ENCODE assay signal across 9 cellular contexts in genomic region chr15:65612616-65612946, GRCh38. TPM values are rescaled to one million over a fixed set of nuclear protein-coding genes. Genes with fewer than 3 reads are reported as not detected.
A peak's percentile ranks its signal among the peaks of the same experiment; 100 is the strongest.
DNase-seq lines count a peak whose midpoint lies in the region; ATAC-seq, FAIRE-seq and TF ChIP-seq lines count a peak whose summit lies in the region.
"Had no signal": no experiment of that assay in that cellular context is flagged by ENCODE, and none has a peak within 500 bp of the region (broad histone marks: within the 10 kb centered on the region; RNA-seq: fewer than 3 reads in every experiment).

No MANE protein-coding gene starts in this region.

- H3K27me3 ChIP-seq in HepG2 (ENCODE audit: control insufficient read depth in 1 of 2, insufficient read depth in 2 of 2, low read length in 2 of 2) (no peaks in the 10 kb centered on the region; a peak in 1 of 5 replicates), right lobe of liver (no peaks in the 10 kb centered on the region), mesenchymal stem cell (ENCODE audit: control insufficient read depth in 1 of 2, insufficient read depth in 1 of 2, low read length in 2 of 2) (no peaks in the 10 kb centered on the region)

- H3K4me2 ChIP-seq in HepG2 (ENCODE audit: low read depth, low read length) (peak overlapping the region; percentile 100), mesenchymal stem cell (ENCODE audit: low read length, poor library complexity, severe bottlenecking) (no peak overlapping the region)

- BruUV-seq in HepG2 (replicated peaks; lab: Mats Ljungman, UMichigan) = no TSS peak

- no peak overlapping the region for H2BK5ac ChIP-seq in mesenchymal stem cell (ENCODE audit: low read depth, low read length, poor library complexity, severe bottlenecking)

- H3K36me3 ChIP-seq in HepG2 (replicated peaks in 1 of 2; ENCODE audit: control insufficient read depth in 1 of 2, insufficient read depth in 2 of 2, low read length in 2 of 2) (no peaks in the 10 kb centered on the region), right lobe of liver (no peaks in the 10 kb centered on the region), mesenchymal stem cell (ENCODE audit: control insufficient read depth in 1 of 2, insufficient read depth in 2 of 2, low read depth in 1 of 2, low read length in 2 of 2) (peaks cover 0 to 4% of the 10 kb centered on the region in 2 experiments)

- peak overlapping the region; percentile 99 for H3K27ac ChIP-seq in HepG2 (ENCODE audit: extremely low read length, insufficient read depth, low read length)
- peak overlapping the region in 1 of 3 donors; percentile 94 for H3K27ac ChIP-seq in right lobe of liver
- no peak overlapping the region for H3K27ac ChIP-seq in mesenchymal stem cell (ENCODE audit: low read length, poor library complexity, severe bottlenecking)

- POLR2A ChIA-PET in HepG2 (lab: Yijun Ruan, JAX) = interaction anchor here (0.6 to 2.6 kb wide), 5 partner anchors 32 to 308 kb away, joined by 3 to 30 read pairs (median 6); partner anchors contain the start of genes HACD3, RAB11A and RNU5B-1

- H3K23ac ChIP-seq in mesenchymal stem cell (ENCODE audit: low read length in 2 of 2) = no peak overlapping the region

- ATAC-seq in HepG2 (peak; percentile 8), right lobe of liver (no peak), HG02763 (IDR thresholded peaks at IDR 0.05; ENCODE audit: unreplicated experiment) (no peak), GM21825 (IDR thresholded peaks at IDR 0.05; ENCODE audit: unreplicated experiment) (no peak)

- H3K4ac ChIP-seq in mesenchymal stem cell (ENCODE audit: low read depth in 1 of 2, low read length in 2 of 2) = no peak overlapping the region

- H3K14ac ChIP-seq in mesenchymal stem cell (ENCODE audit: low read length in 2 of 2) = no peak overlapping the region

- peak overlapping the region; percentile 56 for H4K91ac ChIP-seq in mesenchymal stem cell (ENCODE audit: low read length)

- no peak overlapping the region for H2BK120ac ChIP-seq in mesenchymal stem cell (ENCODE audit: low read depth, low read length)

- peaks cover 12% of the 10 kb centered on the region for H3K79me1 ChIP-seq in mesenchymal stem cell (replicated peaks; ENCODE audit: low read length, poor library complexity, severe bottlenecking)

- H3K9ac ChIP-seq in HepG2 (ENCODE audit: insufficient read depth, low read depth, low read length) (peak overlapping the region; percentile 96), mesenchymal stem cell (ENCODE audit: low read length) (peak overlapping the region; percentile 95)

- CTCF ChIA-PET in HepG2 (lab: Yijun Ruan, JAX; ENCODE audit: low intra/inter-chr PET ratio, low total read pairs) = no interaction called here

- peak overlapping the region; percentile 15 to 63 for H2BK12ac ChIP-seq in mesenchymal stem cell (ENCODE audit: low read length in 2 of 2)

- no peaks in the 10 kb centered on the region for H3K9me3 ChIP-seq in HepG2 (ENCODE audit: low read length)
- H3K9me3 ChIP-seq in right lobe of liver = no peaks in the 10 kb centered on the region
- H3K9me3 ChIP-seq in mesenchymal stem cell (ENCODE audit: control insufficient read depth, low read length) = no peaks in the 10 kb centered on the region

- peak overlapping the region; percentile 90 for H4K8ac ChIP-seq in mesenchymal stem cell (ENCODE audit: low read length)

- FAIRE-seq in HepG2 (lab: Jason Lieb, UNC) = no peak

- H4K20me1 ChIP-seq in HepG2 (ENCODE audit: insufficient read depth, low read length) = no peaks in the 10 kb centered on the region

- H2AFZ ChIP-seq in HepG2 (ENCODE audit: low read length) = no peak overlapping the region
- H2AFZ ChIP-seq in mesenchymal stem cell (ENCODE audit: low read depth, low read length) = no peak overlapping the region

- DNase-seq in HepG2 (ENCODE audit: low spot score) = no peak
- DNase-seq in right lobe of liver = no peak
- DNase-seq in amniotic epithelial cell (ENCODE audit: low read depth) = peak; percentile 9
- peak; percentile 8 for DNase-seq in mesenchymal stem cell
- no peak for DNase-seq in AG08395 (ENCODE audit: low spot score)
- no peak for DNase-seq in islet precursor cell
- DNase-seq: NCI-H524 treated with DMSO at 0.1 percent for 48 hours had no signal

- no peak for TF ChIP-seq EP300 in HepG2 (IDR thresholded peaks at IDR 0.05; ENCODE audit: low read depth in 2 of 2, low read length in 2 of 2)
- no peak for TF ChIP-seq EP300 in HepG2 (CRISPR knock-in tag; IDR thresholded peaks at IDR 0.05; ENCODE audit: borderline replicate concordance)

- no peak overlapping the region for H2AK5ac ChIP-seq in mesenchymal stem cell (ENCODE audit: low read length, severe bottlenecking)

- TF ChIP-seq RAD21 in HepG2 (CRISPR knock-in tag; IDR thresholded peaks at IDR 0.05) = no peak

- H3K79me2 ChIP-seq in HepG2 (ENCODE audit: insufficient read depth, low read length) = peaks cover 35% of the 10 kb centered on the region

- WGBS in HepG2 (ENCODE audit: low lambda C conversion rate) = 5% methylated on average over 2 of the region's 2 CpGs
- 31% methylated on average over 2 of the region's 2 CpGs for WGBS in right lobe of liver (ENCODE audit: insufficient coverage, low coverage, low lambda C conversion rate, missing lambda C conversion rate)
- 100% methylated on average over 1 of the region's 2 CpGs for WGBS in mesenchymal stem cell

- in situ Hi-C loops in HepG2 (cut with HindIII; ENCODE audit: extremely low pct_ligation_motif_present, low pct_unique_long_range_greater_than_20kb) = no loop called here

- peaks cover 43% of the 10 kb centered on the region for H3K4me1 ChIP-seq in HepG2 (ENCODE audit: insufficient read depth, low read length)
- peaks cover 0 to 26% (median 7%) of the 10 kb centered on the region in 4 donors for H3K4me1 ChIP-seq in right lobe of liver
- H3K4me1 ChIP-seq in mesenchymal stem cell (ENCODE audit: control insufficient read depth, insufficient read depth, low read depth, low read length) = peaks cover 18% of the 10 kb centered on the region

- TF ChIP-seq POLR2A in HepG2 (IDR thresholded peaks at IDR 0.05; ENCODE audit: insufficient read depth in 1 of 2, low read depth in 2 of 2, low read length in 2 of 2) = no peak
- TF ChIP-seq POLR2A in right lobe of liver (IDR thresholded peaks at IDR 0.05) = no peak

- intact Hi-C loops in HepG2 (cut with micrococcal nuclease; ENCODE audit: unreplicated experiment) = no loop called here
- intact Hi-C loops in right lobe of liver (cut with DNase I) = no loop called here

- no peak overlapping the region for H2BK15ac ChIP-seq in mesenchymal stem cell (ENCODE audit: low read depth, poor library complexity, severe bottlenecking)

- H3K4me3 ChIP-seq in HepG2 (replicated peaks in 1 of 3; ENCODE audit: insufficient read depth in 1 of 3, low read depth in 2 of 3, low read length in 3 of 3) (peak overlapping the region; percentile 85 to 89 (median 87)), right lobe of liver (no peak overlapping the region), mesenchymal stem cell (ENCODE audit: insufficient read depth in 1 of 2, low read depth in 1 of 2, low read length in 2 of 2) (peak overlapping the region in 1 of 2 experiments; percentile 82)

- no peak overlapping the region for H3K18ac ChIP-seq in mesenchymal stem cell (ENCODE audit: low read depth in 1 of 2, low read length in 2 of 2)

- TF ChIP-seq CTCF in HepG2 (CRISPR knock-in tag; IDR thresholded peaks at IDR 0.05) = no peak
- TF ChIP-seq CTCF in right lobe of liver (IDR thresholded peaks at IDR 0.05) = no peak

RNA-seq across cellular contexts. Expression of gene INTS14, which starts 1.6 kb away (rescaled TPM):
- total RNA-seq in HepG2 (2016; rRNA removed; fragmentation: Illumina TruSeq; extraction: Trizol) (52.0 and 57.8 TPM in 2 replicates), right lobe of liver (10 to 100 TPM; 15.3 to 19.8 (median 17.4) TPM)
- 17.0 and 20.8 TPM in 2 replicates for total RNA-seq in HepG2 (2016; cell fraction: cytosol; rRNA removed; fragmentation: Illumina TruSeq; extraction: Trizol; ENCODE audit: low read depth)
- total RNA-seq in HepG2 (2016; cell fraction: insoluble cytoplasmic fraction; rRNA removed; fragmentation: Illumina TruSeq; extraction: Trizol) = 51.9 and 56.4 TPM in 2 replicates
- total RNA-seq in HepG2 (2016; cell fraction: membrane; rRNA removed; fragmentation: Illumina TruSeq; extraction: Trizol) = 49.9 and 57.9 TPM in 2 replicates
- 46.7 and 47.9 TPM in 2 replicates for total RNA-seq in HepG2 (2016; cell fraction: nucleus; rRNA removed; fragmentation: Illumina TruSeq; extraction: Trizol)
- 32.9 and 41.4 TPM in 2 replicates for polyA plus RNA-seq in HepG2 (2011; rRNA removed)
- 33.9 and 35.7 TPM in 2 replicates for polyA plus RNA-seq in HepG2 (2011; cell fraction: cytosol; rRNA removed)
- 38.0 and 47.8 TPM in 2 replicates for polyA plus RNA-seq in HepG2 (2011; cell fraction: nucleus; rRNA removed)
- polyA plus RNA-seq in HepG2 (2012) = 19.7 and 28.3 TPM in 2 replicates
- 17.3 and 20.3 TPM in 2 replicates for polyA plus RNA-seq in HepG2 (2016; cell fraction: cytosol; fragmentation: Illumina TruSeq; extraction: Trizol; ENCODE audit: low read depth)
- 50.5 and 52.9 TPM in 2 replicates for polyA plus RNA-seq in HepG2 (2016; cell fraction: insoluble cytoplasmic fraction; fragmentation: Illumina TruSeq; extraction: Trizol; ENCODE audit: low read depth)
- 34.9 and 41.5 TPM in 2 replicates for polyA plus RNA-seq in HepG2 (2016; cell fraction: membrane; fragmentation: Illumina TruSeq; extraction: Trizol; ENCODE audit: low read depth)
- polyA plus RNA-seq in HepG2 (2016; cell fraction: nucleus; fragmentation: Illumina TruSeq; extraction: Trizol; ENCODE audit: insufficient read depth, low read depth) = 61.6 and 62.0 TPM in 2 replicates
- polyA minus RNA-seq in HepG2 (2011; rRNA and poly(A)+ RNA removed; ENCODE audit: low replicate concordance) = 35.4 and 83.9 TPM in 2 replicates
- polyA minus RNA-seq in HepG2 (2011; cell fraction: cytosol; rRNA and poly(A)+ RNA removed) = 26.2 and 26.6 TPM in 2 replicates
- polyA minus RNA-seq in HepG2 (2011; cell fraction: nucleus; rRNA and poly(A)+ RNA removed) = 66.4 and 78.2 TPM in 2 replicates
- polyA plus RNA-seq in mesenchymal stem cell (2013, experiment 1 of 2) = 22.2 TPM
- 22.1 TPM for polyA plus RNA-seq in mesenchymal stem cell (2013, experiment 2 of 2)

RNA-seq across cellular contexts. Expression of gene SLC24A1, which starts 9.2 kb away (rescaled TPM):
- 6.8 and 8.3 TPM in 2 replicates for total RNA-seq in HepG2 (2016; rRNA removed; fragmentation: Illumina TruSeq; extraction: Trizol)
- 6.6 and 9.0 TPM in 2 replicates for total RNA-seq in HepG2 (2016; cell fraction: cytosol; rRNA removed; fragmentation: Illumina TruSeq; extraction: Trizol; ENCODE audit: low read depth)
- 7.0 and 8.5 TPM in 2 replicates for total RNA-seq in HepG2 (2016; cell fraction: insoluble cytoplasmic fraction; rRNA removed; fragmentation: Illumina TruSeq; extraction: Trizol)
- 3.9 and 5.4 TPM in 2 replicates for total RNA-seq in HepG2 (2016; cell fraction: membrane; rRNA removed; fragmentation: Illumina TruSeq; extraction: Trizol)
- 9.5 and 9.6 TPM in 2 replicates for total RNA-seq in HepG2 (2016; cell fraction: nucleus; rRNA removed; fragmentation: Illumina TruSeq; extraction: Trizol)
- polyA plus RNA-seq in HepG2 (2011; rRNA removed) = 4.8 and 5.9 TPM in 2 replicates
- polyA plus RNA-seq in HepG2 (2011; cell fraction: cytosol; rRNA removed) = 3.8 and 3.9 TPM in 2 replicates
- polyA plus RNA-seq in HepG2 (2011; cell fraction: nucleus; rRNA removed) = 5.0 and 5.5 TPM in 2 replicates
- 5.3 and 9.8 TPM in 2 replicates for polyA plus RNA-seq in HepG2 (2012)
- polyA plus RNA-seq in HepG2 (2016; cell fraction: cytosol; fragmentation: Illumina TruSeq; extraction: Trizol; ENCODE audit: low read depth) = 0.87 and 0.99 TPM in 2 replicates
- polyA plus RNA-seq in HepG2 (2016; cell fraction: insoluble cytoplasmic fraction; fragmentation: Illumina TruSeq; extraction: Trizol; ENCODE audit: low read depth) = 6.5 and 6.9 TPM in 2 replicates
- polyA plus RNA-seq in HepG2 (2016; cell fraction: membrane; fragmentation: Illumina TruSeq; extraction: Trizol; ENCODE audit: low read depth) = 1.4 and 2.0 TPM in 2 replicates
- 10.2 and 12.9 TPM in 2 replicates for polyA plus RNA-seq in HepG2 (2016; cell fraction: nucleus; fragmentation: Illumina TruSeq; extraction: Trizol; ENCODE audit: insufficient read depth, low read depth)
- 6.8 and 24.1 TPM in 2 replicates for polyA minus RNA-seq in HepG2 (2011; rRNA and poly(A)+ RNA removed; ENCODE audit: low replicate concordance)
- 7.3 and 7.8 TPM in 2 replicates for polyA minus RNA-seq in HepG2 (2011; cell fraction: cytosol; rRNA and poly(A)+ RNA removed)
- 12.4 and 12.7 TPM in 2 replicates for polyA minus RNA-seq in HepG2 (2011; cell fraction: nucleus; rRNA and poly(A)+ RNA removed)
- total RNA-seq in right lobe of liver = 1 to 10 TPM; 1.7 to 5.0 (median 4.8) TPM
- 6.1 TPM for polyA plus RNA-seq in mesenchymal stem cell (2013, experiment 1 of 2)
- 5.1 TPM for polyA plus RNA-seq in mesenchymal stem cell (2013, experiment 2 of 2)

Comparison
In these comparisons a context has a peak if more than half of its experiments do, and no peak if none do; other contexts are left out.
1. H3K4me3 ChIP-seq: peak in HepG2 (3 of 3); none in right lobe of liver (0 of 3).
2. DNase-seq: peak in amniotic epithelial cell (single experiment) and mesenchymal stem cell (single experiment); none in HepG2 (single experiment), right lobe of liver (0 of 3), AG08395 (single experiment) and islet precursor cell (single experiment).